In the genomic region with DNA sequence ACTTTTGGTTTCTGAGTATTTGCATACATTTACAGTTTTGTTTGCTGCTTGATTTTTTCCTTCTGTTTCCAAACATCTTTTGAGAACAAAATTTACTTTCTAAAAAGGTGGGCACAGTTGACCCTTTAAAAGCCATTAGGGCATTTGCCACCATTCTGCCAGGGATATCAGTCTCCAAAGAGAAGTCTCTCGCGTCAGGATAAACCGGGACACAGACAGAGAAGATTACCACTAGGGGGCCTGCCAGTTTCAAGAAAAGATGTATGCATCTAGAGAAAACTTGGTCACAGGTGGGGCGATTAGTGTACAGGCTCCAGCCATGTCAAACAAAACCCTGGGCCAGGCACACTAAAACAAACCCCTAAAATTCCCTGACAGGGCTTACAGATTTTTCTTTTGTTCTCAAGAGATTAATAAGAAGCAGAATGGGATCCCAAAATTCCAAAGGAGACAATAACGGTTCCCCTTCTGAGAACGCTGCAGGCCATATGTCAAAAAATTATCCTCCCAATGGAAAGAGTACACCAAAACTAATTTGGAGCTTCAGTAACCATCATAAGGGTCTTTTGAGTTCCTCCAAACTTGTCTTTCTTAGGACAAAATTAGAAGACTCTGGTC, we compare ENCODE assay signal across 8 cellular contexts. TPM values are rescaled to one million over a fixed set of nuclear protein-coding genes. Genes with fewer than 3 reads are reported as not detected.
DNase-seq lines count a peak whose midpoint lies in the region; ATAC-seq, FAIRE-seq and TF ChIP-seq lines count a peak whose summit lies in the region.

No MANE protein-coding gene starts in this region.

- intact Hi-C loops in Caco-2 (cut with micrococcal nuclease; ENCODE audit: unreplicated experiment): loop anchor here (1.0 kb wide), 1 partner anchor 29 kb away; no protein-coding TSS in a partner anchor

- no TSS peak for BruUV-seq in Caco-2 (replicated peaks; lab: Mats Ljungman, UMichigan)

- H3K4me1 ChIP-seq in Caco-2: no peaks in the 10 kb centered on the region

- no peak overlapping the region for H3K4me3 ChIP-seq in Caco-2 (ENCODE audit: low read depth, low read length)

- H3K27me3 Mint-ChIP-seq in Caco-2 (ENCODE audit: insufficient read depth, unreplicated experiment) (peaks cover 2% of the 10 kb centered on the region), mesothelial cell of epicardium (ENCODE audit: low read depth) (peaks cover 2% of the 10 kb centered on the region)

- H3K4me3 Mint-ChIP-seq in Caco-2 (ENCODE audit: unreplicated experiment) (no peak overlapping the region), mesothelial cell of epicardium (no peak overlapping the region)

- H3K36me3 Mint-ChIP-seq in Caco-2 (ENCODE audit: insufficient read depth, unreplicated experiment) (no peaks in the 10 kb centered on the region), mesothelial cell of epicardium (no peaks in the 10 kb centered on the region)

- H3K9me3 ChIP-seq in Caco-2: 0 out of 2 replicates have a peak, but pooled peaks cover 4% of the 10 kb centered on the region

- peak; percentile 35 for FAIRE-seq in GM19239 (lab: Jason Lieb, UNC)

- H3K36me3 ChIP-seq in Caco-2 (ENCODE audit: control insufficient read depth, insufficient read depth, low read length): no peaks in the 10 kb centered on the region

- TF ChIP-seq CTCF in Caco-2 (IDR thresholded peaks at IDR 0.05; ENCODE audit: insufficient read depth in 1 of 2, low read depth in 1 of 2, low read length in 1 of 2, severe bottlenecking in 1 of 2, unreplicated experiment in 1 of 2) (peak; percentile 69 to 75), mesothelial cell of epicardium (IDR thresholded peaks at IDR 0.05; ENCODE audit: unreplicated experiment) (peak; percentile 64)

- H3K9me3 Mint-ChIP-seq in Caco-2 (ENCODE audit: unreplicated experiment) (no peaks in the 10 kb centered on the region), mesothelial cell of epicardium (no peaks in the 10 kb centered on the region)

- no peak for ATAC-seq in GM21717 (IDR thresholded peaks at IDR 0.05; ENCODE audit: unreplicated experiment)

- no peaks in the 10 kb centered on the region for H3K4me1 Mint-ChIP-seq in Caco-2 (ENCODE audit: low read depth, unreplicated experiment)
- H3K4me1 Mint-ChIP-seq in mesothelial cell of epicardium: no peaks in the 10 kb centered on the region

- no peaks in the 10 kb centered on the region; the same call in 1 of the 2 replicates for H3K27me3 ChIP-seq in Caco-2 (replicated peaks; ENCODE audit: control insufficient read depth, insufficient read depth, low read length)

- CTCF ChIA-PET in Caco-2 (lab: Charles Lee): interaction anchor here (1.7 kb wide), 1 partner anchor 29 kb away, joined by 7 read pairs; no protein-coding TSS in a partner anchor

- no peak overlapping the region for H3K27ac Mint-ChIP-seq in Caco-2 (ENCODE audit: unreplicated experiment)
- H3K27ac Mint-ChIP-seq in mesothelial cell of epicardium: no peak overlapping the region

- POLR2A ChIA-PET in Caco-2 (lab: Charles Lee): no interaction called here

- peak; percentile 50 to 60 for DNase-seq in Caco-2
- DNase-seq in GM19239 (ENCODE audit: insufficient read length, low spot score): no peak
- peak; percentile 16 for DNase-seq in NCI-H510A (lab: John Stamatoyannopoulos, UW)
- DNase-seq in cerebellar cortex (ENCODE audit: low spot score): peak; percentile 85
- no peak for DNase-seq in mesothelial cell of epicardium (ENCODE audit: low spot score in 2 of 2, unreplicated experiment in 2 of 2)
- no peak for DNase-seq in activated effector memory CD4-positive, alpha-beta T cell treated with anti-CD3 and anti-CD28 coated beads, Interleukin-2, amount 50 U/mL, for 16 hours
- DNase-seq in activated CD8-positive, alpha-beta memory T cell treated with anti-CD3 and anti-CD28 coated beads, Interleukin-2, amount 50 U/mL, for 4 hours: no peak

RNA-seq across cellular contexts. Expression of gene PABPC3, which starts 10.7 kb away (rescaled TPM):
- total RNA-seq in Caco-2 (2022): 0.23 and 0.59 TPM in 2 replicates
- 0.27 to 0.38 TPM (median 0.29 TPM) in 3 replicates for total RNA-seq in mesothelial cell of epicardium

Comparison
In these comparisons a context has a peak if more than half of its experiments do, and no peak if none do; other contexts are left out.
1. DNase-seq: peak in Caco-2 (2 of 2), NCI-H510A (single experiment) and cerebellar cortex (single experiment); none in GM19239 (single experiment), mesothelial cell of epicardium (0 of 2), activated effector memory CD4-positive, alpha-beta T cell treated with anti-CD3 and anti-CD28 coated beads, Interleukin-2, amount 50 U/mL, for 16 hours (single experiment) and activated CD8-positive, alpha-beta memory T cell treated with anti-CD3 and anti-CD28 coated beads, Interleukin-2, amount 50 U/mL, for 4 hours (single experiment).